8 cellular contexts compared by ENCODE assay signal in genomic region chr11:95337175-95337957, GRCh38.
DNase-seq lines count a peak whose midpoint lies in the region; ATAC-seq lines count a peak whose summit lies in the region.

No MANE protein-coding gene starts in this region.

- H3K4me3 Mint-ChIP-seq in effector memory CD8-positive, alpha-beta T cell = no peak overlapping the region

- no peaks in the 10 kb centered on the region for H3K9me3 Mint-ChIP-seq in effector memory CD8-positive, alpha-beta T cell

- peak; percentile 92 for ATAC-seq in GM19452 (IDR thresholded peaks at IDR 0.05; ENCODE audit: unreplicated experiment)
- peak; percentile 70 for ATAC-seq in HG03469 (IDR thresholded peaks at IDR 0.05; ENCODE audit: unreplicated experiment)
- ATAC-seq in effector memory CD8-positive, alpha-beta T cell (replicated peaks) = peak; percentile 51
- peak; percentile 69 for ATAC-seq in stimulated activated naive CD8-positive, alpha-beta T cell treated with anti-CD3 and anti-CD28 coated beads, Interleukin-15, Interleukin-2, amounts not matched to agents 100 U/mL and 50 U/mL, for 24 hours

- no peak overlapping the region for H3K27ac Mint-ChIP-seq in effector memory CD8-positive, alpha-beta T cell

- no peaks in the 10 kb centered on the region for H3K4me1 Mint-ChIP-seq in effector memory CD8-positive, alpha-beta T cell (ENCODE audit: low read depth in 2 of 2)

- peaks cover 35% of the 10 kb centered on the region for H3K4me1 ChIP-seq in mononuclear cell (ENCODE audit: insufficient read depth, low read length)

- no peaks in the 10 kb centered on the region for H3K9me3 ChIP-seq in mononuclear cell (ENCODE audit: low read depth, low read length)

- H3K27me3 ChIP-seq in mononuclear cell (ENCODE audit: insufficient read depth, low read length) = no peaks in the 10 kb centered on the region

- H3K36me3 Mint-ChIP-seq in effector memory CD8-positive, alpha-beta T cell (ENCODE audit: insufficient read depth) = no peaks in the 10 kb centered on the region

- DNase-seq in C1 segment of cervical spinal cord (lab: John Stamatoyannopoulos, UW) (peak in 12 of 14 donors; percentile 31 to 79 (median 71)), NCI-H187 (lab: John Stamatoyannopoulos, UW) (no peak)
- peak; percentile 25 for DNase-seq in activated CD4-positive, alpha-beta T cell treated with anti-CD3 and anti-CD28 coated beads for 4 hours
- no peak for DNase-seq in effector memory CD8-positive, alpha-beta T cell
- peak; percentile 52 for DNase-seq in stimulated activated naive CD8-positive, alpha-beta T cell treated with anti-CD3 and anti-CD28 coated beads, Interleukin-15, Interleukin-2, amounts not matched to agents 100 U/mL and 50 U/mL, for 24 hours

- peaks cover 0 to 7% of the 10 kb centered on the region in 2 donors for H3K27me3 Mint-ChIP-seq in effector memory CD8-positive, alpha-beta T cell

- H3K4me3 ChIP-seq in mononuclear cell (ENCODE audit: low read length) = peak overlapping the region; percentile 16

Comparison
In these comparisons a context has a peak if more than half of its experiments do, and no peak if none do; other contexts are left out.
1. DNase-seq: peak in C1 segment of cervical spinal cord (12 of 14), activated CD4-positive, alpha-beta T cell treated with anti-CD3 and anti-CD28 coated beads for 4 hours (2 of 2) and stimulated activated naive CD8-positive, alpha-beta T cell treated with anti-CD3 and anti-CD28 coated beads, Interleukin-15, Interleukin-2, amounts not matched to agents 100 U/mL and 50 U/mL, for 24 hours (single experiment); none in effector memory CD8-positive, alpha-beta T cell (0 of 3) and NCI-H187 (0 of 2).
2. Peak in every context shown above with its lines, with median percentiles within 50 percentile points of each other: ATAC-seq.